Comparison of ENCODE assay signal across 35 cellular contexts in genomic region chr11:73614591-73614990, GRCh38.
"Had no signal": no experiment of that assay in that cellular context is flagged by ENCODE, and none has a peak within 500 bp of the region (broad histone marks: within the 10 kb centered on the region; RNA-seq: fewer than 3 reads in every experiment).

No MANE protein-coding gene starts in this region.

- H3K4me1 ChIP-seq: ascending aorta had no signal

- H3K4me1 Mint-ChIP-seq: activated B cell treated with CpG ODN at 0.5 μM for 24 hours; activated CD4-positive, alpha-beta memory T cell treated with anti-CD3 and anti-CD28 coated beads, Interleukin-2, amount 10 ng/mL, durations not matched to agents 7 days and 5 days; activated CD4-positive, alpha-beta T cell treated with anti-CD3 and anti-CD28 coated beads, Interleukin-2, amount 10 ng/mL, durations not matched to agents 24 days and 14 days; activated CD8-positive, alpha-beta memory T cell treated with anti-CD3 and anti-CD28 coated beads, Interleukin-2, amount 10 ng/mL, durations not matched to agents 7 days and 5 days; activated naive CD4-positive, alpha-beta T cell treated with anti-CD3 and anti-CD28 coated beads, Interleukin-2, amount 10 ng/mL, durations not matched to agents 7 days and 5 days; activated naive CD4-positive, alpha-beta T cell treated with anti-CD3 and anti-CD28 coated beads, Interleukin-2, amount 50 U/mL, for 24 hours; activated naive CD8-positive, alpha-beta T cell treated with anti-CD3 and anti-CD28 coated beads, Interleukin-2, amount 10 ng/mL, durations not matched to agents 7 days and 5 days; activated naive CD8-positive, alpha-beta T cell treated with anti-CD3 and anti-CD28 coated beads, Interleukin-2, amount 50 U/mL, for 24 hours; brain; central memory CD8-positive, alpha-beta T cell had no signal

- DNase-seq: activated B cell treated with CpG ODN at 0.5 μM for 24 hours; activated CD4-positive, alpha-beta memory T cell treated with anti-CD3 and anti-CD28 coated beads, Interleukin-2, amount 10 ng/mL, durations not matched to agents 7 days and 5 days; activated CD4-positive, alpha-beta T cell treated with anti-CD3 and anti-CD28 coated beads for 4 hours; activated CD4-positive, alpha-beta T cell treated with anti-CD3 and anti-CD28 coated beads, Interleukin-2, amount 10 ng/mL, durations not matched to agents 24 days and 14 days; activated CD4-positive, alpha-beta T cell treated with anti-CD3 and anti-CD28 coated beads, Interleukin-2, amount 50 U/mL, for 1 hour; activated CD4-positive, alpha-beta T cell treated with anti-CD3 and anti-CD28 coated beads, Interleukin-2, amount 50 U/mL, for 4 hours; activated CD4-positive, CD25-positive, alpha-beta regulatory T cell treated with anti-CD3 and anti-CD28 coated beads, Interleukin-2, amount 50 U/mL, for 72 hours; activated CD8-positive, alpha-beta memory T cell treated with anti-CD3 and anti-CD28 coated beads for 24 hours; activated CD8-positive, alpha-beta memory T cell treated with anti-CD3 and anti-CD28 coated beads, Interleukin-2, amount 10 ng/mL, durations not matched to agents 7 days and 5 days; activated CD8-positive, alpha-beta memory T cell treated with anti-CD3 and anti-CD28 coated beads, Interleukin-2, amount 50 U/mL, for 48 hours; activated CD8-positive, alpha-beta T cell treated with anti-CD3 and anti-CD28 coated beads, Interleukin-2, amount 10 ng/mL, durations not matched to agents 7 days and 5 days; activated effector memory CD4-positive, alpha-beta T cell treated with Interleukin-2 at 50 U/mL for 16 hours; activated gamma-delta T cell; activated naive CD4-positive, alpha-beta T cell treated with anti-CD3 and anti-CD28 coated beads, Interleukin-2, amount 10 ng/mL, durations not matched to agents 7 days and 5 days; activated naive CD4-positive, alpha-beta T cell treated with Interleukin-2 at 50 U/mL for 16 hours; activated naive CD8-positive, alpha-beta T cell treated with anti-CD3 and anti-CD28 coated beads, Interleukin-2, amount 10 ng/mL, durations not matched to agents 7 days and 5 days; activated naive CD8-positive, alpha-beta T cell treated with anti-CD3 and anti-CD28 coated beads, Interleukin-2, amount 50 U/mL, for 24 hours; activated T-cell treated with anti-CD3 and anti-CD28 coated beads, Interleukin-2, amount 50 U/mL, for 24 hours; activated T-cell treated with anti-CD3 and anti-CD28 coated beads, Interleukin-2, amount 50 U/mL, for 48 hours; amygdala; anterior cingulate cortex; caudate nucleus; cerebellar nuclear complex; T-helper 2 cell; T-helper 9 cell had no signal

- H3K9me3 Mint-ChIP-seq: activated B cell treated with CpG ODN at 0.5 μM for 24 hours; activated CD4-positive, alpha-beta memory T cell treated with anti-CD3 and anti-CD28 coated beads, Interleukin-2, amount 10 ng/mL, durations not matched to agents 7 days and 5 days; activated CD4-positive, alpha-beta T cell treated with anti-CD3 and anti-CD28 coated beads, Interleukin-2, amount 10 ng/mL, durations not matched to agents 24 days and 14 days; activated naive CD4-positive, alpha-beta T cell treated with anti-CD3 and anti-CD28 coated beads, Interleukin-2, amount 10 ng/mL, durations not matched to agents 7 days and 5 days; activated naive CD4-positive, alpha-beta T cell treated with anti-CD3 and anti-CD28 coated beads, Interleukin-2, amount 50 U/mL, for 24 hours; activated naive CD8-positive, alpha-beta T cell treated with anti-CD3 and anti-CD28 coated beads, Interleukin-2, amount 10 ng/mL, durations not matched to agents 7 days and 5 days; activated naive CD8-positive, alpha-beta T cell treated with anti-CD3 and anti-CD28 coated beads, Interleukin-2, amount 50 U/mL, for 24 hours; activated T-cell treated with anti-CD3 and anti-CD28 coated beads, Interleukin-2, amount 50 U/mL, for 24 hours; activated T-helper 2 cell treated with anti-CD3 and anti-CD28 coated beads, Interferon-gamma antibody, Interleukin-2, Interleukin-4, amounts not matched to agents 10 μg/mL and 5 μg/mL and 100 μg/mL, durations not matched to agents 14 hours and 24 hours and 36 hours; brain; central memory CD8-positive, alpha-beta T cell; T-helper 2 cell treated with Interferon-gamma antibody and Interleukin-4, amounts not matched to agents 5 μg/mL and 100 μg/mL, for 36 hours had no signal

- ATAC-seq: activated CD8-positive, alpha-beta memory T cell treated with anti-CD3 and anti-CD28 coated beads, Interleukin-2, amount 10 ng/mL, durations not matched to agents 7 days and 5 days; activated CD8-positive, alpha-beta T cell treated with anti-CD3 and anti-CD28 coated beads, Interleukin-2, amount 10 ng/mL, durations not matched to agents 7 days and 5 days; activated naive CD8-positive, alpha-beta T cell treated with anti-CD3 and anti-CD28 coated beads, Interleukin-2, amount 50 U/mL, for 24 hours had no signal

- H3K27me3 ChIP-seq: ascending aorta, cardiac muscle cell had no signal

- H3K27me3 Mint-ChIP-seq: brain had no signal

- H3K27ac Mint-ChIP-seq: activated B cell treated with CpG ODN at 0.5 μM for 24 hours; activated CD4-positive, alpha-beta memory T cell treated with anti-CD3 and anti-CD28 coated beads, Interleukin-2, amount 10 ng/mL, durations not matched to agents 7 days and 5 days; activated CD4-positive, alpha-beta T cell treated with anti-CD3 and anti-CD28 coated beads, Interleukin-2, amount 10 ng/mL, durations not matched to agents 24 days and 14 days; activated CD8-positive, alpha-beta memory T cell treated with anti-CD3 and anti-CD28 coated beads, Interleukin-2, amount 10 ng/mL, durations not matched to agents 7 days and 5 days; activated CD8-positive, alpha-beta T cell treated with anti-CD3 and anti-CD28 coated beads, Interleukin-2, amount 10 ng/mL, durations not matched to agents 7 days and 5 days; activated naive CD4-positive, alpha-beta T cell treated with anti-CD3 and anti-CD28 coated beads, Interleukin-2, amount 10 ng/mL, durations not matched to agents 7 days and 5 days; activated naive CD4-positive, alpha-beta T cell treated with anti-CD3 and anti-CD28 coated beads, Interleukin-2, amount 50 U/mL, for 24 hours; activated naive CD8-positive, alpha-beta T cell; activated naive CD8-positive, alpha-beta T cell treated with anti-CD3 and anti-CD28 coated beads, Interleukin-2, amount 10 ng/mL, durations not matched to agents 7 days and 5 days; activated naive CD8-positive, alpha-beta T cell treated with anti-CD3 and anti-CD28 coated beads, Interleukin-2, amount 50 U/mL, for 24 hours; activated T-cell treated with anti-CD3 and anti-CD28 coated beads, Interleukin-2, amount 50 U/mL, for 24 hours; activated T-helper 2 cell treated with anti-CD3 and anti-CD28 coated beads, Interferon-gamma antibody, Interleukin-2, Interleukin-4, amounts not matched to agents 10 μg/mL and 5 μg/mL and 100 μg/mL, durations not matched to agents 14 hours and 24 hours and 36 hours; brain; T-helper 2 cell treated with Interferon-gamma antibody and Interleukin-4, amounts not matched to agents 5 μg/mL and 100 μg/mL, for 36 hours had no signal

- H3K9me3 ChIP-seq: ascending aorta had no signal

- H3K36me3 ChIP-seq: ascending aorta, cardiac muscle cell had no signal

- H3K36me3 Mint-ChIP-seq: activated CD8-positive, alpha-beta memory T cell treated with anti-CD3 and anti-CD28 coated beads, Interleukin-2, amount 10 ng/mL, durations not matched to agents 7 days and 5 days; activated naive CD4-positive, alpha-beta T cell treated with anti-CD3 and anti-CD28 coated beads, Interleukin-2, amount 10 ng/mL, durations not matched to agents 7 days and 5 days; activated naive CD4-positive, alpha-beta T cell treated with anti-CD3 and anti-CD28 coated beads, Interleukin-2, amount 50 U/mL, for 24 hours; activated naive CD8-positive, alpha-beta T cell; activated naive CD8-positive, alpha-beta T cell treated with anti-CD3 and anti-CD28 coated beads, Interleukin-2, amount 10 ng/mL, durations not matched to agents 7 days and 5 days; brain had no signal

- FAIRE-seq: TTC549 had no signal

- H3K4me3 ChIP-seq: ascending aorta, cardiac muscle cell had no signal

- H3K4me3 Mint-ChIP-seq: activated B cell treated with CpG ODN at 0.5 μM for 24 hours; activated CD4-positive, alpha-beta memory T cell treated with anti-CD3 and anti-CD28 coated beads, Interleukin-2, amount 10 ng/mL, durations not matched to agents 7 days and 5 days; activated CD4-positive, alpha-beta T cell treated with anti-CD3 and anti-CD28 coated beads, Interleukin-2, amount 10 ng/mL, durations not matched to agents 24 days and 14 days; activated CD8-positive, alpha-beta memory T cell treated with anti-CD3 and anti-CD28 coated beads, Interleukin-2, amount 10 ng/mL, durations not matched to agents 7 days and 5 days; activated CD8-positive, alpha-beta T cell treated with anti-CD3 and anti-CD28 coated beads, Interleukin-2, amount 10 ng/mL, durations not matched to agents 7 days and 5 days; activated naive CD4-positive, alpha-beta T cell treated with anti-CD3 and anti-CD28 coated beads, Interleukin-2, amount 10 ng/mL, durations not matched to agents 7 days and 5 days; activated naive CD4-positive, alpha-beta T cell treated with anti-CD3 and anti-CD28 coated beads, Interleukin-2, amount 50 U/mL, for 24 hours; activated naive CD8-positive, alpha-beta T cell; activated naive CD8-positive, alpha-beta T cell treated with anti-CD3 and anti-CD28 coated beads, Interleukin-2, amount 10 ng/mL, durations not matched to agents 7 days and 5 days; activated naive CD8-positive, alpha-beta T cell treated with anti-CD3 and anti-CD28 coated beads, Interleukin-2, amount 50 U/mL, for 24 hours; activated T-cell treated with anti-CD3 and anti-CD28 coated beads, Interleukin-2, amount 50 U/mL, for 24 hours; brain; central memory CD8-positive, alpha-beta T cell; T-helper 2 cell treated with Interferon-gamma antibody and Interleukin-4, amounts not matched to agents 5 μg/mL and 100 μg/mL, for 36 hours had no signal

- H3K27ac ChIP-seq: ascending aorta, cardiac muscle cell, VCaP had no signal
